In genomic region chr21:46286668-46286982, GRCh38 we compare ENCODE assay signal across 8 cellular contexts. TPM values are rescaled to one million over a fixed set of nuclear protein-coding genes. Genes with fewer than 3 reads are reported as not detected.
DNase-seq lines count a peak whose midpoint lies in the region; ATAC-seq, FAIRE-seq and TF ChIP-seq lines count a peak whose summit lies in the region.

No MANE protein-coding gene starts in this region.

- no peak for TF ChIP-seq POLR2A in HepG2 (IDR thresholded peaks at IDR 0.05; ENCODE audit: insufficient read depth in 1 of 2, low read depth in 2 of 2, low read length in 2 of 2)

- CTCF ChIA-PET in HepG2 (lab: Yijun Ruan, JAX; ENCODE audit: low intra/inter-chr PET ratio, low total read pairs): interaction anchor here (1.5 kb wide), 1 partner anchor 139 kb away, joined by 3 read pairs; no protein-coding TSS in a partner anchor

- H3K4me3 ChIP-seq in AG09309 (ENCODE audit: control insufficient read depth, low read depth, low read length) (peak overlapping the region; percentile 74), HAP-1 (peak overlapping the region; percentile 81), HepG2 (replicated peaks in 1 of 3; ENCODE audit: insufficient read depth in 1 of 3, low read depth in 2 of 3, low read length in 3 of 3) (peak overlapping the region; percentile 84 to 98 (median 89)), tibial artery (peak overlapping the region; percentile 77 to 79)

- no peak for DNase-seq in AG09309 (ENCODE audit: low read depth)
- no peak for DNase-seq in HAP-1 (ENCODE audit: low spot score in 2 of 2)
- no peak for DNase-seq in activated naive CD8-positive, alpha-beta T cell treated with anti-CD3 and anti-CD28 coated beads, Interleukin-2, amount 50 U/mL, for 24 hours
- no peak for DNase-seq in HepG2 (ENCODE audit: low spot score)
- no peak for DNase-seq in tibial artery
- DNase-seq in kidney glomerular epithelial cell (lab: John Stamatoyannopoulos, UW): no peak
- no peak for DNase-seq in NCI-H1694 (lab: John Stamatoyannopoulos, UW)
- no peak for DNase-seq in HTR-8/SVneo (ENCODE audit: insufficient read length, low spot score)

- TF ChIP-seq RAD21 in HepG2 (CRISPR knock-in tag; IDR thresholded peaks at IDR 0.05): no peak

- WGBS in HepG2 (ENCODE audit: low lambda C conversion rate): 2% methylated on average over 12 of the region's 12 CpGs

- peaks cover 37% of the 10 kb centered on the region for H3K79me2 ChIP-seq in HepG2 (ENCODE audit: insufficient read depth, low read length)

- no TSS peak for BruUV-seq in HepG2 (replicated peaks; lab: Mats Ljungman, UMichigan)

- POLR2A ChIA-PET in HepG2 (lab: Yijun Ruan, JAX): no interaction called here

- intact Hi-C loops in HepG2 (cut with micrococcal nuclease; ENCODE audit: unreplicated experiment) (loop anchor here (1.0 to 10.0 kb wide), 2 partner anchors 39 to 62 kb away; partner anchors contain the start of gene LSS), tibial artery (cut with DNase I; ENCODE audit: low total_unique reads) (loop anchor here (2.0 to 10.0 kb wide), 2 partner anchors 36 to 142 kb away; partner anchors contain the start of gene C21orf58)

- peaks cover 47% of the 10 kb centered on the region for H3K4me1 Mint-ChIP-seq in activated naive CD8-positive, alpha-beta T cell treated with anti-CD3 and anti-CD28 coated beads, Interleukin-2, amount 50 U/mL, for 24 hours

- peak overlapping the region; percentile 95 for H3K27ac ChIP-seq in HepG2 (ENCODE audit: extremely low read length, insufficient read depth, low read length)
- peak overlapping the region; percentile 90 to 96 for H3K27ac ChIP-seq in tibial artery

- no peak for ATAC-seq in activated naive CD8-positive, alpha-beta T cell treated with anti-CD3 and anti-CD28 coated beads, Interleukin-2, amount 50 U/mL, for 24 hours
- ATAC-seq in HepG2: no peak

- TF ChIP-seq EP300 in HepG2 (IDR thresholded peaks at IDR 0.05; ENCODE audit: low read depth in 2 of 2, low read length in 2 of 2): no peak
- no peak for TF ChIP-seq EP300 in HepG2 (CRISPR knock-in tag; IDR thresholded peaks at IDR 0.05; ENCODE audit: borderline replicate concordance)

- peaks cover 17% of the 10 kb centered on the region for H3K9me3 ChIP-seq in HAP-1
- no peaks in the 10 kb centered on the region for H3K9me3 ChIP-seq in HepG2 (ENCODE audit: low read length)
- H3K9me3 ChIP-seq in tibial artery: no peaks in the 10 kb centered on the region

- peak overlapping the region; percentile 92 for H3K9ac ChIP-seq in HepG2 (ENCODE audit: insufficient read depth, low read depth, low read length)

- in situ Hi-C loops in HAP-1 (cut with MboI; ENCODE audit: low sequenced_read_pairs): no loop called here
- in situ Hi-C loops in HepG2 (cut with HindIII; ENCODE audit: extremely low pct_ligation_motif_present, low pct_unique_long_range_greater_than_20kb): loop anchor here (5.0 to 10.0 kb wide), 2 partner anchors 36 to 312 kb away; partner anchors contain the start of genes C21orf58 and PCNT

- peak overlapping the region; percentile 94 for H3K27ac Mint-ChIP-seq in activated naive CD8-positive, alpha-beta T cell treated with anti-CD3 and anti-CD28 coated beads, Interleukin-2, amount 50 U/mL, for 24 hours

- H2AFZ ChIP-seq in HepG2 (ENCODE audit: low read length): peak overlapping the region; percentile 49

- no peak for TF ChIP-seq CTCF in AG09309 (IDR thresholded peaks at IDR 0.05; ENCODE audit: control insufficient read depth, insufficient read depth, low read depth, low read length, missing control alignments)
- TF ChIP-seq CTCF in HepG2 (CRISPR knock-in tag; IDR thresholded peaks at IDR 0.05): no peak
- no peak for TF ChIP-seq CTCF in tibial artery (IDR thresholded peaks at IDR 0.05)

- H3K27me3 ChIP-seq in HAP-1 (ENCODE audit: low read depth): no peaks in the 10 kb centered on the region
- no peaks in the 10 kb centered on the region; a peak in 1 of 5 replicates for H3K27me3 ChIP-seq in HepG2 (ENCODE audit: control insufficient read depth in 1 of 2, insufficient read depth in 2 of 2, low read length in 2 of 2)
- no peaks in the 10 kb centered on the region for H3K27me3 ChIP-seq in tibial artery

- H3K27me3 Mint-ChIP-seq in activated naive CD8-positive, alpha-beta T cell treated with anti-CD3 and anti-CD28 coated beads, Interleukin-2, amount 50 U/mL, for 24 hours: no peaks in the 10 kb centered on the region

- H3K36me3 ChIP-seq in HAP-1 (replicated peaks) (peaks cover 40% of the 10 kb centered on the region), HepG2 (replicated peaks in 1 of 2; ENCODE audit: control insufficient read depth in 1 of 2, insufficient read depth in 2 of 2, low read length in 2 of 2) (peaks cover 0 to 17% of the 10 kb centered on the region in 2 experiments; a peak in 2 of 5 replicates), tibial artery (peaks cover 0 to 28% (median 7%) of the 10 kb centered on the region in 3 donors)

- peaks cover 27% of the 10 kb centered on the region for H3K4me1 ChIP-seq in HAP-1
- peaks cover 63% of the 10 kb centered on the region for H3K4me1 ChIP-seq in HepG2 (ENCODE audit: insufficient read depth, low read length)
- H3K4me1 ChIP-seq in tibial artery: peaks cover 0 to 47% (median 36%) of the 10 kb centered on the region in 4 donors

- no peak for FAIRE-seq in HepG2 (lab: Jason Lieb, UNC)
- FAIRE-seq in HTR-8/SVneo (lab: Jason Lieb, UNC): no peak

- 0 out of 2 replicates have a peak, but pooled peaks cover 3% of the 10 kb centered on the region for H4K20me1 ChIP-seq in HepG2 (ENCODE audit: insufficient read depth, low read length)

- no peaks in the 10 kb centered on the region for H3K9me3 Mint-ChIP-seq in activated naive CD8-positive, alpha-beta T cell treated with anti-CD3 and anti-CD28 coated beads, Interleukin-2, amount 50 U/mL, for 24 hours

- H3K4me2 ChIP-seq in HepG2 (ENCODE audit: low read depth, low read length): peak overlapping the region; percentile 78

- peaks cover 26% of the 10 kb centered on the region for H3K36me3 Mint-ChIP-seq in activated naive CD8-positive, alpha-beta T cell treated with anti-CD3 and anti-CD28 coated beads, Interleukin-2, amount 50 U/mL, for 24 hours (ENCODE audit: low read depth)

- H3K4me3 Mint-ChIP-seq in activated naive CD8-positive, alpha-beta T cell treated with anti-CD3 and anti-CD28 coated beads, Interleukin-2, amount 50 U/mL, for 24 hours: peak overlapping the region; percentile 96

RNA-seq across cellular contexts. Expression of gene YBEY, which starts 0.5 kb away (rescaled TPM):
- 6.5 and 8.9 TPM in 2 replicates for total RNA-seq in HepG2 (2016; rRNA removed; fragmentation: Illumina TruSeq; extraction: Trizol)
- 2.8 and 4.9 TPM in 2 replicates for total RNA-seq in HepG2 (2016; cell fraction: cytosol; rRNA removed; fragmentation: Illumina TruSeq; extraction: Trizol; ENCODE audit: low read depth)
- 6.7 and 7.5 TPM in 2 replicates for total RNA-seq in HepG2 (2016; cell fraction: insoluble cytoplasmic fraction; rRNA removed; fragmentation: Illumina TruSeq; extraction: Trizol)
- 4.8 and 5.5 TPM in 2 replicates for total RNA-seq in HepG2 (2016; cell fraction: membrane; rRNA removed; fragmentation: Illumina TruSeq; extraction: Trizol)
- 5.0 and 6.0 TPM in 2 replicates for total RNA-seq in HepG2 (2016; cell fraction: nucleus; rRNA removed; fragmentation: Illumina TruSeq; extraction: Trizol)
- 8.3 and 8.9 TPM in 2 replicates for polyA plus RNA-seq in HepG2 (2011; rRNA removed)
- polyA plus RNA-seq in HepG2 (2011; cell fraction: cytosol; rRNA removed): 6.4 and 8.2 TPM in 2 replicates
- polyA plus RNA-seq in HepG2 (2011; cell fraction: nucleus; rRNA removed): 9.0 and 12.5 TPM in 2 replicates
- polyA plus RNA-seq in HepG2 (2012): 7.7 and 8.4 TPM in 2 replicates
- polyA plus RNA-seq in HepG2 (2016; cell fraction: cytosol; fragmentation: Illumina TruSeq; extraction: Trizol; ENCODE audit: low read depth): 2.9 and 3.8 TPM in 2 replicates
- 7.5 and 8.5 TPM in 2 replicates for polyA plus RNA-seq in HepG2 (2016; cell fraction: insoluble cytoplasmic fraction; fragmentation: Illumina TruSeq; extraction: Trizol; ENCODE audit: low read depth)
- polyA plus RNA-seq in HepG2 (2016; cell fraction: membrane; fragmentation: Illumina TruSeq; extraction: Trizol; ENCODE audit: low read depth): 3.3 and 4.2 TPM in 2 replicates
- 10.1 and 10.6 TPM in 2 replicates for polyA plus RNA-seq in HepG2 (2016; cell fraction: nucleus; fragmentation: Illumina TruSeq; extraction: Trizol; ENCODE audit: insufficient read depth, low read depth)
- polyA minus RNA-seq in HepG2 (2011; rRNA and poly(A)+ RNA removed; ENCODE audit: low replicate concordance): 4.6 and 9.6 TPM in 2 replicates
- polyA minus RNA-seq in HepG2 (2011; cell fraction: cytosol; rRNA and poly(A)+ RNA removed): 1.9 and 3.3 TPM in 2 replicates
- 14.9 and 15.4 TPM in 2 replicates for polyA minus RNA-seq in HepG2 (2011; cell fraction: nucleus; rRNA and poly(A)+ RNA removed)

RNA-seq across cellular contexts. Expression of gene MCM3AP, which starts 1.2 kb away (rescaled TPM):
- 54.7 and 63.5 TPM in 2 replicates for total RNA-seq in HepG2 (2016; rRNA removed; fragmentation: Illumina TruSeq; extraction: Trizol)
- 6.1 and 8.7 TPM in 2 replicates for total RNA-seq in HepG2 (2016; cell fraction: cytosol; rRNA removed; fragmentation: Illumina TruSeq; extraction: Trizol; ENCODE audit: low read depth)
- 52.6 and 60.2 TPM in 2 replicates for total RNA-seq in HepG2 (2016; cell fraction: insoluble cytoplasmic fraction; rRNA removed; fragmentation: Illumina TruSeq; extraction: Trizol)
- total RNA-seq in HepG2 (2016; cell fraction: membrane; rRNA removed; fragmentation: Illumina TruSeq; extraction: Trizol): 16.9 and 20.2 TPM in 2 replicates
- 60.4 and 72.1 TPM in 2 replicates for total RNA-seq in HepG2 (2016; cell fraction: nucleus; rRNA removed; fragmentation: Illumina TruSeq; extraction: Trizol)
- 27.0 and 31.6 TPM in 2 replicates for polyA plus RNA-seq in HepG2 (2011; rRNA removed)
- 18.8 and 21.4 TPM in 2 replicates for polyA plus RNA-seq in HepG2 (2011; cell fraction: cytosol; rRNA removed)
- 115 TPM in 2 replicates for polyA plus RNA-seq in HepG2 (2011; cell fraction: nucleus; rRNA removed)
- polyA plus RNA-seq in HepG2 (2012): 35.0 and 42.0 TPM in 2 replicates
- polyA plus RNA-seq in HepG2 (2016; cell fraction: cytosol; fragmentation: Illumina TruSeq; extraction: Trizol; ENCODE audit: low read depth): 2.1 and 2.9 TPM in 2 replicates
- 37.3 and 48.4 TPM in 2 replicates for polyA plus RNA-seq in HepG2 (2016; cell fraction: insoluble cytoplasmic fraction; fragmentation: Illumina TruSeq; extraction: Trizol; ENCODE audit: low read depth)
- 4.8 and 5.8 TPM in 2 replicates for polyA plus RNA-seq in HepG2 (2016; cell fraction: membrane; fragmentation: Illumina TruSeq; extraction: Trizol; ENCODE audit: low read depth)
- 136 and 140 TPM in 2 replicates for polyA plus RNA-seq in HepG2 (2016; cell fraction: nucleus; fragmentation: Illumina TruSeq; extraction: Trizol; ENCODE audit: insufficient read depth, low read depth)
- 55.5 and 59.3 TPM in 2 replicates for polyA minus RNA-seq in HepG2 (2011; rRNA and poly(A)+ RNA removed; ENCODE audit: low replicate concordance)
- 42.6 and 43.4 TPM in 2 replicates for polyA minus RNA-seq in HepG2 (2011; cell fraction: cytosol; rRNA and poly(A)+ RNA removed)
- polyA minus RNA-seq in HepG2 (2011; cell fraction: nucleus; rRNA and poly(A)+ RNA removed): 105 and 113 TPM in 2 replicates

RNA-seq across cellular contexts. Expression of gene C21orf58, which starts 37.0 kb away (rescaled TPM):
- total RNA-seq in HepG2 (2016; rRNA removed; fragmentation: Illumina TruSeq; extraction: Trizol): 3.3 and 6.8 TPM in 2 replicates
- 5.2 and 5.5 TPM in 2 replicates for total RNA-seq in HepG2 (2016; cell fraction: cytosol; rRNA removed; fragmentation: Illumina TruSeq; extraction: Trizol; ENCODE audit: low read depth)
- 2.2 and 7.3 TPM in 2 replicates for total RNA-seq in HepG2 (2016; cell fraction: insoluble cytoplasmic fraction; rRNA removed; fragmentation: Illumina TruSeq; extraction: Trizol)
- total RNA-seq in HepG2 (2016; cell fraction: membrane; rRNA removed; fragmentation: Illumina TruSeq; extraction: Trizol): 4.4 and 5.0 TPM in 2 replicates
- total RNA-seq in HepG2 (2016; cell fraction: nucleus; rRNA removed; fragmentation: Illumina TruSeq; extraction: Trizol): 7.9 and 14.5 TPM in 2 replicates
- polyA plus RNA-seq in HepG2 (2011; rRNA removed): 3.2 and 3.5 TPM in 2 replicates
- polyA plus RNA-seq in HepG2 (2011; cell fraction: cytosol; rRNA removed): 0.99 and 1.6 TPM in 2 replicates
- polyA plus RNA-seq in HepG2 (2011; cell fraction: nucleus; rRNA removed): 17.6 and 27.7 TPM in 2 replicates
- polyA plus RNA-seq in HepG2 (2012): 1.3 and 2.8 TPM in 2 replicates
- polyA plus RNA-seq in HepG2 (2016; cell fraction: cytosol; fragmentation: Illumina TruSeq; extraction: Trizol; ENCODE audit: low read depth): 0.69 and 0.97 TPM in 2 replicates
- 1.4 and 2.3 TPM in 2 replicates for polyA plus RNA-seq in HepG2 (2016; cell fraction: insoluble cytoplasmic fraction; fragmentation: Illumina TruSeq; extraction: Trizol; ENCODE audit: low read depth)
- polyA plus RNA-seq in HepG2 (2016; cell fraction: membrane; fragmentation: Illumina TruSeq; extraction: Trizol; ENCODE audit: low read depth): 1.4 and 1.5 TPM in 2 replicates
- polyA plus RNA-seq in HepG2 (2016; cell fraction: nucleus; fragmentation: Illumina TruSeq; extraction: Trizol; ENCODE audit: insufficient read depth, low read depth): 19.1 and 20.8 TPM in 2 replicates
- polyA minus RNA-seq in HepG2 (2011; rRNA and poly(A)+ RNA removed; ENCODE audit: low replicate concordance): 12.3 and 40.6 TPM in 2 replicates
- polyA minus RNA-seq in HepG2 (2011; cell fraction: cytosol; rRNA and poly(A)+ RNA removed): 2.3 and 2.5 TPM in 2 replicates
- polyA minus RNA-seq in HepG2 (2011; cell fraction: nucleus; rRNA and poly(A)+ RNA removed): 11.2 and 15.3 TPM in 2 replicates

RNA-seq across cellular contexts. Expression of gene PCNT, which starts 37.3 kb away (rescaled TPM):
- 12.2 and 12.4 TPM in 2 replicates for total RNA-seq in HepG2 (2016; rRNA removed; fragmentation: Illumina TruSeq; extraction: Trizol)
- total RNA-seq in HepG2 (2016; cell fraction: cytosol; rRNA removed; fragmentation: Illumina TruSeq; extraction: Trizol; ENCODE audit: low read depth): 11.8 and 13.7 TPM in 2 replicates
- total RNA-seq in HepG2 (2016; cell fraction: insoluble cytoplasmic fraction; rRNA removed; fragmentation: Illumina TruSeq; extraction: Trizol): 9.9 and 13.1 TPM in 2 replicates
- 6.9 and 8.5 TPM in 2 replicates for total RNA-seq in HepG2 (2016; cell fraction: membrane; rRNA removed; fragmentation: Illumina TruSeq; extraction: Trizol)
- total RNA-seq in HepG2 (2016; cell fraction: nucleus; rRNA removed; fragmentation: Illumina TruSeq; extraction: Trizol): 24.8 and 28.6 TPM in 2 replicates
- 5.6 and 7.4 TPM in 2 replicates for polyA plus RNA-seq in HepG2 (2011; rRNA removed)
- 2.5 and 3.7 TPM in 2 replicates for polyA plus RNA-seq in HepG2 (2011; cell fraction: cytosol; rRNA removed)
- polyA plus RNA-seq in HepG2 (2011; cell fraction: nucleus; rRNA removed): 25.9 and 37.1 TPM in 2 replicates
- polyA plus RNA-seq in HepG2 (2012): 6.5 and 6.9 TPM in 2 replicates
- polyA plus RNA-seq in HepG2 (2016; cell fraction: cytosol; fragmentation: Illumina TruSeq; extraction: Trizol; ENCODE audit: low read depth): 1.0 and 1.4 TPM in 2 replicates
- 8.8 and 9.4 TPM in 2 replicates for polyA plus RNA-seq in HepG2 (2016; cell fraction: insoluble cytoplasmic fraction; fragmentation: Illumina TruSeq; extraction: Trizol; ENCODE audit: low read depth)
- polyA plus RNA-seq in HepG2 (2016; cell fraction: membrane; fragmentation: Illumina TruSeq; extraction: Trizol; ENCODE audit: low read depth): 1.3 and 2.7 TPM in 2 replicates
- polyA plus RNA-seq in HepG2 (2016; cell fraction: nucleus; fragmentation: Illumina TruSeq; extraction: Trizol; ENCODE audit: insufficient read depth, low read depth): 46.6 and 55.1 TPM in 2 replicates
- 31.0 and 75.2 TPM in 2 replicates for polyA minus RNA-seq in HepG2 (2011; rRNA and poly(A)+ RNA removed; ENCODE audit: low replicate concordance)
- polyA minus RNA-seq in HepG2 (2011; cell fraction: cytosol; rRNA and poly(A)+ RNA removed): 4.6 and 7.0 TPM in 2 replicates
- polyA minus RNA-seq in HepG2 (2011; cell fraction: nucleus; rRNA and poly(A)+ RNA removed): 17.2 and 19.3 TPM in 2 replicates

RNA-seq across cellular contexts. Expression of gene LSS, which starts 58.1 kb away (rescaled TPM):
- 73.5 and 113 TPM in 2 replicates for total RNA-seq in HepG2 (2016; rRNA removed; fragmentation: Illumina TruSeq; extraction: Trizol)
- 7.3 and 7.8 TPM in 2 replicates for total RNA-seq in HepG2 (2016; cell fraction: cytosol; rRNA removed; fragmentation: Illumina TruSeq; extraction: Trizol; ENCODE audit: low read depth)
- 62.4 and 115 TPM in 2 replicates for total RNA-seq in HepG2 (2016; cell fraction: insoluble cytoplasmic fraction; rRNA removed; fragmentation: Illumina TruSeq; extraction: Trizol)
- total RNA-seq in HepG2 (2016; cell fraction: membrane; rRNA removed; fragmentation: Illumina TruSeq; extraction: Trizol): 31.7 and 32.0 TPM in 2 replicates
- total RNA-seq in HepG2 (2016; cell fraction: nucleus; rRNA removed; fragmentation: Illumina TruSeq; extraction: Trizol): 138 and 169 TPM in 2 replicates
- 72.6 and 182 TPM in 2 replicates for polyA plus RNA-seq in HepG2 (2011; rRNA removed)
- polyA plus RNA-seq in HepG2 (2011; cell fraction: cytosol; rRNA removed): 29.6 and 35.0 TPM in 2 replicates
- polyA plus RNA-seq in HepG2 (2011; cell fraction: nucleus; rRNA removed): 771 and 1,172 TPM in 2 replicates
- 69.9 and 111 TPM in 2 replicates for polyA plus RNA-seq in HepG2 (2012)
- polyA plus RNA-seq in HepG2 (2016; cell fraction: cytosol; fragmentation: Illumina TruSeq; extraction: Trizol; ENCODE audit: low read depth): 5.3 and 5.5 TPM in 2 replicates
- 44.5 and 58.2 TPM in 2 replicates for polyA plus RNA-seq in HepG2 (2016; cell fraction: insoluble cytoplasmic fraction; fragmentation: Illumina TruSeq; extraction: Trizol; ENCODE audit: low read depth)
- polyA plus RNA-seq in HepG2 (2016; cell fraction: membrane; fragmentation: Illumina TruSeq; extraction: Trizol; ENCODE audit: low read depth): 14.1 and 14.6 TPM in 2 replicates
- polyA plus RNA-seq in HepG2 (2016; cell fraction: nucleus; fragmentation: Illumina TruSeq; extraction: Trizol; ENCODE audit: insufficient read depth, low read depth): 296 and 309 TPM in 2 replicates
- 67.2 and 95.6 TPM in 2 replicates for polyA minus RNA-seq in HepG2 (2011; rRNA and poly(A)+ RNA removed; ENCODE audit: low replicate concordance)
- 16.2 and 25.1 TPM in 2 replicates for polyA minus RNA-seq in HepG2 (2011; cell fraction: cytosol; rRNA and poly(A)+ RNA removed)
- 66.3 and 114 TPM in 2 replicates for polyA minus RNA-seq in HepG2 (2011; cell fraction: nucleus; rRNA and poly(A)+ RNA removed)
